25 cellular contexts compared by ENCODE assay signal in genomic region chr2:41701231-41701630, GRCh38.
"Had no signal": no experiment of that assay in that cellular context is flagged by ENCODE, and none has a peak within 500 bp of the region (broad histone marks: within the 10 kb centered on the region; RNA-seq: fewer than 3 reads in every experiment).

No MANE protein-coding gene starts in this region.

- H3K9me3 Mint-ChIP-seq: activated CD4-positive, alpha-beta memory T cell treated with anti-CD3 and anti-CD28 coated beads for 36 hours; activated CD4-positive, alpha-beta T cell treated with anti-CD3 and anti-CD28 coated beads, Interleukin-2, amount 10 ng/mL, durations not matched to agents 7 days and 5 days; activated naive CD4-positive, alpha-beta T cell treated with anti-CD3 and anti-CD28 coated beads for 36 hours; activated T-cell treated with anti-CD3 and anti-CD28 coated beads, Interleukin-2, amount 50 U/mL, for 4 hours; brain; central memory CD8-positive, alpha-beta T cell; IgD-negative memory B cell had no signal

- ATAC-seq: activated T-cell treated with anti-CD3 and anti-CD28 coated beads, Interleukin-2, amount 50 U/mL, for 4 hours had no signal

- H3K36me3 Mint-ChIP-seq: activated CD4-positive, alpha-beta memory T cell treated with anti-CD3 and anti-CD28 coated beads for 36 hours; activated naive CD8-positive, alpha-beta T cell; brain had no signal

- H3K4me3 ChIP-seq: Peyer's patch had no signal

- H3K27ac Mint-ChIP-seq: activated CD4-positive, alpha-beta memory T cell treated with anti-CD3 and anti-CD28 coated beads for 36 hours; activated CD4-positive, alpha-beta T cell treated with anti-CD3 and anti-CD28 coated beads, Interleukin-2, amount 10 ng/mL, durations not matched to agents 7 days and 5 days; activated naive CD4-positive, alpha-beta T cell treated with anti-CD3 and anti-CD28 coated beads for 36 hours; activated naive CD8-positive, alpha-beta T cell; brain; IgD-negative memory B cell had no signal

- H3K4me3 Mint-ChIP-seq: activated CD4-positive, alpha-beta memory T cell treated with anti-CD3 and anti-CD28 coated beads for 36 hours; activated CD4-positive, alpha-beta T cell treated with anti-CD3 and anti-CD28 coated beads, Interleukin-2, amount 10 ng/mL, durations not matched to agents 7 days and 5 days; activated naive CD4-positive, alpha-beta T cell treated with anti-CD3 and anti-CD28 coated beads for 36 hours; activated naive CD8-positive, alpha-beta T cell; activated T-cell treated with anti-CD3 and anti-CD28 coated beads, Interleukin-2, amount 50 U/mL, for 4 hours; brain; central memory CD8-positive, alpha-beta T cell; IgD-negative memory B cell had no signal

- DNase-seq: activated CD4-positive, alpha-beta memory T cell treated with anti-CD3 and anti-CD28 coated beads for 36 hours; activated CD4-positive, alpha-beta T cell treated with anti-CD3 and anti-CD28 coated beads, Interleukin-2, amount 10 ng/mL, durations not matched to agents 7 days and 5 days; activated CD4-positive, CD25-positive, alpha-beta regulatory T cell; activated CD8-positive, alpha-beta memory T cell treated with anti-CD3 and anti-CD28 coated beads for 24 hours; activated effector memory CD4-positive, alpha-beta T cell treated with anti-CD3 and anti-CD28 coated beads, Interleukin-2, amount 50 U/mL, for 16 hours; activated naive CD4-positive, alpha-beta T cell treated with anti-CD3 and anti-CD28 coated beads for 36 hours; activated T-cell treated with anti-CD3 and anti-CD28 coated beads, Interleukin-2, amount 50 U/mL, for 4 hours; amygdala; KG1; NCI-H1048; NCI-H1930; NCI-H2171 treated with DMSO at 0.1 percent for 48 hours; NCI-H345; NCI-H510A treated with DMSO at 0.1 percent for 48 hours; NCI-H69; NK-92 treated with Interleukin-12 subunit alpha and Interleukin-12 subunit beta, amount 100 ng/mL, for 24 hours; OCI-M1; Peyer's patch; SHP77; T-helper 2 cell; T1000 had no signal

- H3K4me1 Mint-ChIP-seq: activated CD4-positive, alpha-beta T cell treated with anti-CD3 and anti-CD28 coated beads, Interleukin-2, amount 10 ng/mL, durations not matched to agents 7 days and 5 days; central memory CD8-positive, alpha-beta T cell had no signal

- H3K27me3 Mint-ChIP-seq: brain had no signal
